ENCODE assay signal across 18 cellular contexts in genomic region chr3:99955773-99956562, GRCh38.
DNase-seq lines count a peak whose midpoint lies in the region; ATAC-seq and TF ChIP-seq lines count a peak whose summit lies in the region.
"Had no signal": no experiment of that assay in that cellular context is flagged by ENCODE, and none has a peak within 500 bp of the region (broad histone marks: within the 10 kb centered on the region; RNA-seq: fewer than 3 reads in every experiment).

No MANE protein-coding gene starts in this region.

- CTCF ChIA-PET in HEK293 (lab: Yijun Ruan, JAX): no interaction called here

- 61% methylated on average over 10 of the region's 10 CpGs for whole genome bisulfite sequencing in body of pancreas, 2 donors

- no peak for TF ChIP-seq POLR2A in body of pancreas (IDR thresholded peaks at IDR 0.05)

- no peaks in the 10 kb centered on the region for H3K36me3 ChIP-seq in HEK293 (ENCODE audit: control insufficient read depth in 2 of 2, insufficient read depth in 1 of 2, low read length in 2 of 2)
- no peaks in the 10 kb centered on the region for H3K36me3 ChIP-seq in body of pancreas (replicated peaks in 1 of 2; ENCODE audit: insufficient read depth in 1 of 2, low read depth in 2 of 2)
- H3K36me3 ChIP-seq in lower lobe of right lung: no peaks in the 10 kb centered on the region
- H3K36me3 ChIP-seq in upper lobe of right lung: no peaks in the 10 kb centered on the region

- H3K9me3 ChIP-seq in HEK293 (ENCODE audit: control insufficient read depth, insufficient read depth, low read depth, low read length) (no peaks in the 10 kb centered on the region), body of pancreas (no peaks in the 10 kb centered on the region), lower lobe of right lung (no peaks in the 10 kb centered on the region), upper lobe of right lung (no peaks in the 10 kb centered on the region)
- H3K9me3 ChIP-seq: BLaER1 treated with 17β-estradiol and CSF1 and Interleukin-3, amounts not matched to agents 10 nM and 100 nM; SK-N-SH had no signal

- no peaks in the 10 kb centered on the region for H3K27me3 ChIP-seq in body of pancreas
- H3K27me3 ChIP-seq in lower lobe of right lung (ENCODE audit: low read depth): no peaks in the 10 kb centered on the region
- no peaks in the 10 kb centered on the region for H3K27me3 ChIP-seq in upper lobe of right lung
- H3K27me3 ChIP-seq: BLaER1 treated with 17β-estradiol and CSF1 and Interleukin-3, amounts not matched to agents 10 nM and 100 nM had no signal

- intact Hi-C loops in body of pancreas (cut with DNase I) (no loop called here), lower lobe of right lung (cut with DNase I) (no loop called here), upper lobe of right lung (cut with DNase I) (no loop called here)

- POLR2A ChIA-PET in HEK293 (lab: Yijun Ruan, JAX): no interaction called here

- peak; percentile 60 for ATAC-seq in body of pancreas
- peak; percentile 46 to 71 for ATAC-seq in lower lobe of right lung
- peak; percentile 56 for ATAC-seq in upper lobe of right lung
- ATAC-seq in GM21360 (IDR thresholded peaks at IDR 0.05; ENCODE audit: unreplicated experiment): no peak
- no peak for ATAC-seq in GM21515 (IDR thresholded peaks at IDR 0.05; ENCODE audit: unreplicated experiment)
- ATAC-seq: CD8-positive, alpha-beta T cell had no signal

- H3K4me1 ChIP-seq in HEK293 (ENCODE audit: control insufficient read depth, insufficient read depth, low read length) (no peaks in the 10 kb centered on the region), body of pancreas (peaks cover 41% of the 10 kb centered on the region), lower lobe of right lung (peaks cover 15% of the 10 kb centered on the region), upper lobe of right lung (peaks cover 9% of the 10 kb centered on the region)

- DNase-seq in body of pancreas (peak in 3 of 4 donors; percentile 34 to 46 (median 40)), lower lobe of right lung (no peak), upper lobe of right lung (no peak), globus pallidus (ENCODE audit: low spot score) (no peak)
- DNase-seq: CD8-positive, alpha-beta T cell; NCI-H1092 treated with DMSO at 0.1 percent for 48 hours; NCI-H1436 treated with DMSO at 0.1 percent for 48 hours; NCI-H1930; NCI-H510A treated with DMSO at 0.1 percent for 48 hours; NCI-H748 treated with DMSO at 0.1 percent for 48 hours; SIG-M5; SK-N-SH had no signal

- TF ChIP-seq CTCF in HEK293 (tag by site-specific recombination; IDR thresholded peaks at IDR 0.05) (no peak), body of pancreas (IDR thresholded peaks at IDR 0.05) (no peak), lower lobe of right lung (IDR thresholded peaks at IDR 0.05) (no peak), upper lobe of right lung (IDR thresholded peaks at IDR 0.05) (no peak)

- H3K4me3 ChIP-seq in HEK293 (ENCODE audit: low read depth, low read length): no peak overlapping the region
- no peak overlapping the region for H3K4me3 ChIP-seq in body of pancreas
- no peak overlapping the region for H3K4me3 ChIP-seq in lower lobe of right lung
- H3K4me3 ChIP-seq in upper lobe of right lung: no peak overlapping the region
- H3K4me3 ChIP-seq: BLaER1 treated with 17β-estradiol and CSF1 and Interleukin-3, amounts not matched to agents 10 nM and 100 nM had no signal

- no peak overlapping the region for H3K27ac ChIP-seq in HEK293 (ENCODE audit: extremely low read depth, low read depth, low read length)
- peak overlapping the region; percentile 39 to 77 (median 71) for H3K27ac ChIP-seq in body of pancreas
- no peak overlapping the region for H3K27ac ChIP-seq in lower lobe of right lung
- H3K27ac ChIP-seq in upper lobe of right lung: no peak overlapping the region
- H3K27ac ChIP-seq: BLaER1 treated with 17β-estradiol and CSF1 and Interleukin-3, amounts not matched to agents 10 nM and 100 nM; KMS-11; RWPE1 had no signal

TF ChIP-seq in HEK293, 187 proteins besides CTCF, POLR2A, EP300 and RAD21:
- TF ChIP-seq PRDM1 (tag by site-specific recombination; IDR thresholded peaks at IDR 0.05) (peak; percentile 80), PATZ1 (tag by site-specific recombination; IDR thresholded peaks at IDR 0.05) (no peak)

Comparison
In these comparisons a context has a peak if more than half of its experiments do, and no peak if none do; other contexts are left out.
1. H3K27ac ChIP-seq: peak in body of pancreas (4 of 4); none in HEK293 (single experiment), lower lobe of right lung (single experiment) and upper lobe of right lung (single experiment).
2. ATAC-seq: peak in body of pancreas (single experiment), lower lobe of right lung (2 of 2) and upper lobe of right lung (single experiment); none in GM21360 (single experiment) and GM21515 (single experiment).
3. DNase-seq: peak in body of pancreas (3 of 4); none in lower lobe of right lung (single experiment), upper lobe of right lung (single experiment) and globus pallidus (single experiment).